ENCODE assay signal across 23 cellular contexts in genomic region chr20:51961964-51962761, GRCh38.
A peak's percentile ranks its signal among the peaks of the same experiment; 100 is the strongest.
DNase-seq lines count a peak whose midpoint lies in the region; ATAC-seq, FAIRE-seq and TF ChIP-seq lines count a peak whose summit lies in the region.
"Had no signal": no experiment of that assay in that cellular context is flagged by ENCODE, and none has a peak within 500 bp of the region (broad histone marks: within the 10 kb centered on the region; RNA-seq: fewer than 3 reads in every experiment).

No MANE protein-coding gene starts in this region.

- no peaks in the 10 kb centered on the region for H3K9me1 ChIP-seq in IMR-90 (ENCODE audit: insufficient read depth, low read length)

- no peak overlapping the region for H2AK5ac ChIP-seq in IMR-90 (ENCODE audit: low read depth, low read length)

- H3K9me3 Mint-ChIP-seq in astrocyte (ENCODE audit: unreplicated experiment) = no peaks in the 10 kb centered on the region
- no peaks in the 10 kb centered on the region for H3K9me3 Mint-ChIP-seq in neural crest cell
- H3K9me3 Mint-ChIP-seq in activated T-helper 17 cell treated with anti-CD3 and anti-CD28 coated beads, Interleukin-2, amount 50 U/mL, for 72 hours = no peaks in the 10 kb centered on the region
- H3K9me3 Mint-ChIP-seq: activated CD4-positive, alpha-beta T cell treated with anti-CD3 and anti-CD28 coated beads, Interleukin-2, amount 10 ng/mL, durations not matched to agents 24 days and 14 days; activated naive CD4-positive, alpha-beta T cell treated with anti-CD3 and anti-CD28 coated beads, Interleukin-2, amount 10 ng/mL, durations not matched to agents 7 days and 5 days had no signal

- H3K56ac ChIP-seq in IMR-90 (ENCODE audit: extremely low read depth, insufficient read depth, low read length) = no peak overlapping the region

- no peaks in the 10 kb centered on the region for H3K36me3 Mint-ChIP-seq in astrocyte (ENCODE audit: low read depth, unreplicated experiment)
- H3K36me3 Mint-ChIP-seq in neural crest cell (ENCODE audit: low read depth) = no peaks in the 10 kb centered on the region
- no peaks in the 10 kb centered on the region for H3K36me3 Mint-ChIP-seq in activated T-helper 17 cell treated with anti-CD3 and anti-CD28 coated beads, Interleukin-2, amount 50 U/mL, for 72 hours (ENCODE audit: low read depth)
- H3K36me3 Mint-ChIP-seq: activated naive CD4-positive, alpha-beta T cell treated with anti-CD3 and anti-CD28 coated beads, Interleukin-2, amount 10 ng/mL, durations not matched to agents 7 days and 5 days had no signal

- H3K4me3 Mint-ChIP-seq in astrocyte (ENCODE audit: unreplicated experiment) (no peak overlapping the region), neural crest cell (no peak overlapping the region)
- no peak overlapping the region for H3K4me3 Mint-ChIP-seq in activated T-helper 17 cell treated with anti-CD3 and anti-CD28 coated beads, Interleukin-2, amount 50 U/mL, for 72 hours
- H3K4me3 Mint-ChIP-seq: activated CD4-positive, alpha-beta T cell treated with anti-CD3 and anti-CD28 coated beads, Interleukin-2, amount 10 ng/mL, durations not matched to agents 24 days and 14 days; activated naive CD4-positive, alpha-beta T cell treated with anti-CD3 and anti-CD28 coated beads, Interleukin-2, amount 10 ng/mL, durations not matched to agents 7 days and 5 days had no signal

- no peak overlapping the region for H4K91ac ChIP-seq in IMR-90 (ENCODE audit: insufficient read depth, low read depth, low read length)

- H4K5ac ChIP-seq in IMR-90 (ENCODE audit: low read depth, low read length) = no peak overlapping the region

- POLR2A ChIA-PET in IMR-90 (lab: Charles Lee; ENCODE audit: unreplicated experiment) = no interaction called here

- H3K14ac ChIP-seq in IMR-90 (replicated peaks; ENCODE audit: low read depth, low read length) = peak overlapping the region; percentile 61; the same call in 1 of the 2 replicates

- H2BK120ac ChIP-seq in IMR-90 (ENCODE audit: low read depth, low read length) = no peak overlapping the region

- H3K4me1 ChIP-seq in IMR-90 (ENCODE audit: control insufficient read depth, insufficient read depth, low read length) (peaks cover 7% of the 10 kb centered on the region; the same call in 1 of the 2 replicates), astrocyte (ENCODE audit: insufficient read depth, low read length) (peaks cover 10% of the 10 kb centered on the region)
- H3K4me1 ChIP-seq: thyroid gland had no signal

- H2BK20ac ChIP-seq in IMR-90 (ENCODE audit: low read depth, low read length) = peak overlapping the region; percentile 11; the same call in 1 of the 2 replicates

- H2BK15ac ChIP-seq in IMR-90 (ENCODE audit: low read depth, low read length) = peak overlapping the region; percentile 19; the same call in 1 of the 3 replicates

- H3K27ac Mint-ChIP-seq in astrocyte (ENCODE audit: unreplicated experiment) (no peak overlapping the region), neural crest cell (ENCODE audit: unreplicated experiment) (peak overlapping the region; percentile 7)
- H3K27ac Mint-ChIP-seq in activated T-helper 17 cell treated with anti-CD3 and anti-CD28 coated beads, Interleukin-2, amount 50 U/mL, for 72 hours = no peak overlapping the region
- H3K27ac Mint-ChIP-seq: activated CD4-positive, alpha-beta T cell treated with anti-CD3 and anti-CD28 coated beads, Interleukin-2, amount 10 ng/mL, durations not matched to agents 24 days and 14 days; activated naive CD4-positive, alpha-beta T cell treated with anti-CD3 and anti-CD28 coated beads, Interleukin-2, amount 10 ng/mL, durations not matched to agents 7 days and 5 days had no signal

- CTCF ChIA-PET in IMR-90 (lab: Yijun Ruan, JAX) = no interaction called here

- no peaks in the 10 kb centered on the region for H3K27me3 ChIP-seq in IMR-90 (ENCODE audit: control insufficient read depth, insufficient read depth, low read length)
- no peaks in the 10 kb centered on the region for H3K27me3 ChIP-seq in astrocyte (ENCODE audit: insufficient read depth, low read length)
- H3K27me3 ChIP-seq: colonic mucosa, thyroid gland had no signal

- peak overlapping the region; percentile 41; the same call in 1 of the 2 replicates for H3K9ac ChIP-seq in IMR-90 (ENCODE audit: low read depth, low read length)
- H3K9ac ChIP-seq in astrocyte (ENCODE audit: low read length) = no peak overlapping the region
- H3K9ac ChIP-seq: GM23248 had no signal

- H2AFZ ChIP-seq in IMR-90 (replicated peaks; ENCODE audit: low read length, poor library complexity) = peak overlapping the region; percentile 8
- peak overlapping the region; percentile 1 for H2AFZ ChIP-seq in astrocyte (ENCODE audit: low read depth, low read length)
- H2AFZ ChIP-seq: GM23248 had no signal

- H3K4me1 Mint-ChIP-seq in astrocyte (ENCODE audit: low read depth, unreplicated experiment) (peaks cover 8% of the 10 kb centered on the region), neural crest cell (peaks cover 59% of the 10 kb centered on the region)
- H3K4me1 Mint-ChIP-seq in activated T-helper 17 cell treated with anti-CD3 and anti-CD28 coated beads, Interleukin-2, amount 50 U/mL, for 72 hours = no peaks in the 10 kb centered on the region
- H3K4me1 Mint-ChIP-seq: activated naive CD4-positive, alpha-beta T cell treated with anti-CD3 and anti-CD28 coated beads, Interleukin-2, amount 10 ng/mL, durations not matched to agents 7 days and 5 days had no signal

- dilution Hi-C loops in IMR-90 (cut with HindIII; ENCODE audit: low sequenced_read_pairs, unreplicated experiment) = no loop called here

- intact Hi-C loops in IMR-90 (cut with micrococcal nuclease) = loop anchor here (5.0 to 10.0 kb wide), 2 partner anchors 120 to 157 kb away; partner anchors contain the start of gene SALL4
- intact Hi-C loops in cardiac septum (cut with DNase I) = no loop called here

- no peak overlapping the region for H2AK9ac ChIP-seq in IMR-90 (replicated peaks; ENCODE audit: low read depth, low read length, poor library complexity)

- TF ChIP-seq RAD21 in IMR-90 (IDR thresholded peaks at IDR 0.05; ENCODE audit: low read length) = no peak

- DNase-seq in DMS 273 treated with DMSO at 0.1 percent for 48 hours (lab: John Stamatoyannopoulos, UW) (peak; percentile 4), IMR-90 (no peak), astrocyte (ENCODE audit: low read depth) (no peak), neural crest cell (ENCODE audit: low read depth, low spot score) (no peak), HK-2 (ENCODE audit: unreplicated experiment) (no peak), cardiac septum (ENCODE audit: low spot score) (no peak)
- DNase-seq: activated CD4-positive, alpha-beta T cell treated with anti-CD3 and anti-CD28 coated beads, Interleukin-2, amount 10 ng/mL, durations not matched to agents 24 days and 14 days; activated naive CD4-positive, alpha-beta T cell treated with anti-CD3 and anti-CD28 coated beads, Interleukin-2, amount 10 ng/mL, durations not matched to agents 7 days and 5 days; colonic mucosa; DMS79; foreskin melanocyte; GM23248; KG1; NCI-H1092; retina; RPMI8226; stimulated activated naive CD4-positive, alpha-beta T cell; SW 1271; thyroid gland had no signal

- WGBS in IMR-90 (ENCODE audit: extremely low coverage in 2 of 2, insufficient read length in 1 of 2), 2 experiments = no CpG with 5 or more reads among the region's 11 CpGs

- TF ChIP-seq POLR2A in IMR-90 (IDR thresholded peaks at IDR 0.05; ENCODE audit: low read depth, low read length) = no peak

- no peaks in the 10 kb centered on the region for H3K79me2 ChIP-seq in astrocyte (ENCODE audit: insufficient read depth, low read length)

- in situ Hi-C loops in IMR-90 (cut with MboI; ENCODE audit: low sequenced_read_pairs) = no loop called here

- H3K79me1 ChIP-seq in IMR-90 (ENCODE audit: low read depth in 1 of 2, low read length in 2 of 2) = no peaks in the 10 kb centered on the region

- H3K36me3 ChIP-seq in IMR-90 (ENCODE audit: control insufficient read depth, insufficient read depth, low read length) (no peaks in the 10 kb centered on the region), astrocyte (ENCODE audit: insufficient read depth, low read length) (no peaks in the 10 kb centered on the region)
- H3K36me3 ChIP-seq: colonic mucosa, thyroid gland had no signal

- H4K8ac ChIP-seq in IMR-90 (ENCODE audit: low read depth in 2 of 2, low read length in 2 of 2) = peak overlapping the region in 1 of 2 experiments; percentile 19; a peak in 1 of 4 replicates

- peak overlapping the region; percentile 55; the same call in 1 of the 2 replicates for H3K18ac ChIP-seq in IMR-90 (ENCODE audit: low read depth, low read length)

- BruUV-seq in IMR-90 (replicated peaks; lab: Mats Ljungman, UMichigan) = no TSS peak

- H3K23ac ChIP-seq in IMR-90 (ENCODE audit: low read depth, low read length) = peak overlapping the region; percentile 46; the same call in 1 of the 2 replicates

- H3K27me3 Mint-ChIP-seq in astrocyte (ENCODE audit: low read depth, unreplicated experiment) (no peaks in the 10 kb centered on the region), neural crest cell (ENCODE audit: low read depth) (no peaks in the 10 kb centered on the region)
- H3K27me3 Mint-ChIP-seq in activated T-helper 17 cell treated with anti-CD3 and anti-CD28 coated beads, Interleukin-2, amount 50 U/mL, for 72 hours = peaks cover 27% of the 10 kb centered on the region

- no peak for FAIRE-seq in astrocyte (lab: Jason Lieb, UNC)
- FAIRE-seq: endothelial cell of umbilical vein, GM18507 had no signal

- peak overlapping the region; percentile 60 for H3K4ac ChIP-seq in IMR-90 (ENCODE audit: low read depth, low read length)

- H3K9me3 ChIP-seq in IMR-90 (ENCODE audit: control insufficient read depth, insufficient read depth, low read length) (no peaks in the 10 kb centered on the region), astrocyte (ENCODE audit: insufficient read depth, low read depth, low read length) (no peaks in the 10 kb centered on the region)
- H3K9me3 ChIP-seq: colonic mucosa, thyroid gland had no signal

- ATAC-seq in IMR-90 (ENCODE audit: low read depth) = no peak
- no peak for ATAC-seq in HG03378 (IDR thresholded peaks at IDR 0.05; ENCODE audit: unreplicated experiment)
- no peak for ATAC-seq in activated T-helper 17 cell treated with anti-CD3 and anti-CD28 coated beads, Interleukin-2, amount 50 U/mL, for 72 hours (replicated peaks)

- no peak for TF ChIP-seq CTCF in IMR-90 (conservative IDR thresholded peaks at IDR 0.05; ENCODE audit: low read depth, low read length)
- TF ChIP-seq CTCF in astrocyte (IDR thresholded peaks at IDR 0.05; ENCODE audit: insufficient read depth, low read depth, low read length) = no peak
- no peak for TF ChIP-seq CTCF in neural crest cell (conservative IDR thresholded peaks at IDR 0.05)

- no peak overlapping the region for H2BK5ac ChIP-seq in IMR-90 (ENCODE audit: low read depth, low read length, poor library complexity, severe bottlenecking)

- H4K20me1 ChIP-seq in IMR-90 (ENCODE audit: insufficient read depth, low read length) = no peaks in the 10 kb centered on the region
- no peaks in the 10 kb centered on the region for H4K20me1 ChIP-seq in astrocyte (ENCODE audit: insufficient read depth, low read length)

- H3K27ac ChIP-seq in IMR-90 (ENCODE audit: insufficient read depth, low read length) (no peak overlapping the region), astrocyte (ENCODE audit: low read depth, low read length) (no peak overlapping the region)
- H3K27ac ChIP-seq: colonic mucosa, GM23248, thyroid gland had no signal

- peak overlapping the region; percentile 83 for H3K4me2 ChIP-seq in IMR-90 (ENCODE audit: low read depth, low read length)
- no peak overlapping the region for H3K4me2 ChIP-seq in astrocyte (ENCODE audit: low read length)

- 0 out of 2 replicates have a peak overlapping the region, but pooled peaks have one; percentile 15 for H3K4me3 ChIP-seq in IMR-90 (ENCODE audit: insufficient read depth, low read depth, low read length)
- no peak overlapping the region for H3K4me3 ChIP-seq in astrocyte (ENCODE audit: insufficient read depth, low read depth, low read length)
- H3K4me3 ChIP-seq: colonic mucosa, GM23248, thyroid gland had no signal
